8 cellular contexts compared by ENCODE assay signal in genomic region chr19:12792853-12793289, GRCh38. TPM values are rescaled to one million over a fixed set of nuclear protein-coding genes. Genes with fewer than 3 reads are reported as not detected.
DNase-seq lines count a peak whose midpoint lies in the region; ATAC-seq and TF ChIP-seq lines count a peak whose summit lies in the region.

No MANE protein-coding gene starts in this region.

- peak overlapping the region; percentile 100 for H3K27ac ChIP-seq in CD8-positive, alpha-beta T cell (ENCODE audit: low read depth, low read length)
- peak overlapping the region; percentile 77 for H3K27ac ChIP-seq in OCI-LY7 (ENCODE audit: low read depth, low read length, poor library complexity, severe bottlenecking)
- H3K27ac ChIP-seq in ectodermal cell (ENCODE audit: insufficient read depth, low read depth, low read length, poor library complexity, severe bottlenecking) = no peak overlapping the region

- POLR2A ChIA-PET in CD8-positive, alpha-beta T cell (lab: Charles Lee) = interaction anchor here (0.5 to 9.7 kb wide), 21 partner anchors 9 to 1435 kb away, joined by 3 to 215 read pairs (median 4); partner anchors contain the start of genes GCDH, HOOK2, PRDX2 and RNASEH2A
- POLR2A ChIA-PET in OCI-LY7 (lab: Charles Lee) = interaction anchor here (0.6 to 2.2 kb wide), 7 partner anchors 9 to 59 kb away, joined by 3 to 5 read pairs (median 3); partner anchors contain the start of genes RNASEH2A, THSD8 and TRIR

- H3K9me3 Mint-ChIP-seq in CD8-positive, alpha-beta T cell = no peaks in the 10 kb centered on the region

- 3% methylated on average over 20 to 21 of the region's 22 CpGs for WGBS in ectodermal cell, 2 experiments

- no peaks in the 10 kb centered on the region for H3K9me2 ChIP-seq in OCI-LY7 (ENCODE audit: insufficient read depth, low read length)

- intact Hi-C loops in CD8-positive, alpha-beta T cell (cut with DNase I, micrococcal nuclease) = loop anchor here (1.0 to 5.0 kb wide), 5 partner anchors 59 to 1589 kb away; partner anchors contain the start of genes ADGRE5 (in 1 of the 2), DHPS (in 1 of the 2) and TRIR (in 1 of the 2)
- intact Hi-C loops in OCI-LY7 (cut with micrococcal nuclease; ENCODE audit: unreplicated experiment) = loop anchor here (2.0 to 5.0 kb wide), 2 partner anchors 58 to 71 kb away; partner anchors contain the start of genes TNPO2 and TRIR

- H3K9me3 ChIP-seq in CD8-positive, alpha-beta T cell (ENCODE audit: low read length) = no peaks in the 10 kb centered on the region
- H3K9me3 ChIP-seq in OCI-LY7 (ENCODE audit: low read length) (no peaks in the 10 kb centered on the region), ectodermal cell (ENCODE audit: control insufficient read depth, low read length) (no peaks in the 10 kb centered on the region), neuron (ENCODE audit: low read length) (no peaks in the 10 kb centered on the region)

- H3K27me3 Mint-ChIP-seq in CD8-positive, alpha-beta T cell (ENCODE audit: low read depth) = no peaks in the 10 kb centered on the region

- H3K27ac Mint-ChIP-seq in CD8-positive, alpha-beta T cell = peak overlapping the region; percentile 97

- H3K79me2 ChIP-seq in OCI-LY7 (ENCODE audit: insufficient read depth, low read depth, low read length) = peaks cover 8% of the 10 kb centered on the region

- peak overlapping the region; percentile 95 for H3K4me2 ChIP-seq in OCI-LY7 (ENCODE audit: low read length)

- DNase-seq in CD8-positive, alpha-beta T cell = peak in 3 of 7 experiments; percentile 34 to 54 (median 42)
- DNase-seq in OCI-LY7 (ENCODE audit: low spot score) = no peak
- no peak for DNase-seq in stimulated activated CD8-positive, alpha-beta memory T cell treated with anti-CD3 and anti-CD28 coated beads, Interleukin-4, amount 100 ng/mL, for 48 hours
- no peak for DNase-seq in stimulated activated CD4-positive, alpha-beta T cell treated with anti-CD3 and anti-CD28 coated beads, Interleukin-2, amount 100 ng/mL, for 48 hours

- CTCF ChIA-PET in CD8-positive, alpha-beta T cell (lab: Charles Lee) = interaction anchor here (0.8 to 11.3 kb wide), 8 partner anchors 11 to 69 kb away, joined by 3 to 396 read pairs (median 4); partner anchors contain the start of genes HOOK2, THSD8, TNPO2 and TRIR
- CTCF ChIA-PET in OCI-LY7 (lab: Charles Lee; ENCODE audit: unreplicated experiment) = interaction anchor here (0.6 to 2.8 kb wide), 4 partner anchors 9 to 1386 kb away, joined by 3 to 20 read pairs (median 3); no protein-coding TSS in a partner anchor

- peaks cover 46% of the 10 kb centered on the region for H3K4me1 Mint-ChIP-seq in CD8-positive, alpha-beta T cell (ENCODE audit: low read depth)

- peak overlapping the region; percentile 93 for H3K4me3 Mint-ChIP-seq in CD8-positive, alpha-beta T cell

- H4K20me1 ChIP-seq in OCI-LY7 (ENCODE audit: insufficient read depth, low read length) = no peaks in the 10 kb centered on the region; the same call in 1 of the 2 replicates

- no peak for ATAC-seq in CD8-positive, alpha-beta T cell
- ATAC-seq in GM19035 (IDR thresholded peaks at IDR 0.05; ENCODE audit: unreplicated experiment) = no peak
- ATAC-seq in GM21390 (IDR thresholded peaks at IDR 0.05; ENCODE audit: unreplicated experiment) = no peak

- no peaks in the 10 kb centered on the region for H3K27me3 ChIP-seq in CD8-positive, alpha-beta T cell (ENCODE audit: insufficient read depth, low read length)
- H3K27me3 ChIP-seq in ectodermal cell (ENCODE audit: control insufficient read depth, insufficient read depth, low read length, poor library complexity, severe bottlenecking) (peaks cover 42% of the 10 kb centered on the region), neuron (ENCODE audit: insufficient read depth, low read length) (no peaks in the 10 kb centered on the region)

- TF ChIP-seq CTCF in CD8-positive, alpha-beta T cell (IDR thresholded peaks at IDR 0.05) = no peak
- no peak for TF ChIP-seq CTCF in OCI-LY7 (conservative IDR thresholded peaks at IDR 0.05; ENCODE audit: low read length)

- no peak overlapping the region; the same call in 1 of the 2 replicates for H2AFZ ChIP-seq in OCI-LY7 (ENCODE audit: low read length)
- no peak overlapping the region for H2AFZ ChIP-seq in neuron (ENCODE audit: low read depth, low read length)

- H3K36me3 ChIP-seq in CD8-positive, alpha-beta T cell (ENCODE audit: insufficient read depth, low read length) = no peaks in the 10 kb centered on the region
- H3K36me3 ChIP-seq in OCI-LY7 (ENCODE audit: insufficient read depth, low read length) (0 out of 2 replicates have a peak, but pooled peaks cover 3% of the 10 kb centered on the region), ectodermal cell (ENCODE audit: control insufficient read depth, insufficient read depth, low read length) (no peaks in the 10 kb centered on the region), neuron (ENCODE audit: insufficient read depth, low read length) (no peaks in the 10 kb centered on the region)

- peaks cover 43% of the 10 kb centered on the region for H3K4me1 ChIP-seq in CD8-positive, alpha-beta T cell (ENCODE audit: insufficient read depth, low read length)
- H3K4me1 ChIP-seq in OCI-LY7 (ENCODE audit: insufficient read depth, low read length, poor library complexity, severe bottlenecking) (peaks cover 45% of the 10 kb centered on the region), ectodermal cell (ENCODE audit: control insufficient read depth, insufficient read depth, low read length) (peaks cover 25% of the 10 kb centered on the region), neuron (ENCODE audit: insufficient read depth, low read length) (peaks cover 42% of the 10 kb centered on the region)

- BruUV-seq in OCI-LY7 (replicated peaks; lab: Mats Ljungman, UMichigan) = TSS peak; percentile 90

- H3K4me3 ChIP-seq in CD8-positive, alpha-beta T cell (ENCODE audit: low read depth, low read length) = peak overlapping the region; percentile 99
- H3K4me3 ChIP-seq in OCI-LY7 (ENCODE audit: low read depth, low read length, poor library complexity, severe bottlenecking) = peak overlapping the region; percentile 84
- peak overlapping the region; percentile 54 for H3K4me3 ChIP-seq in ectodermal cell (ENCODE audit: insufficient read depth, low read depth, low read length)
- H3K4me3 ChIP-seq in neuron (ENCODE audit: low read length) = peak overlapping the region; percentile 47

- H3K36me3 Mint-ChIP-seq in CD8-positive, alpha-beta T cell = peaks cover 14% of the 10 kb centered on the region

RNA-seq across cellular contexts. Expression of gene JUNB, which starts 1.6 kb away (rescaled TPM):
- total RNA-seq in CD8-positive, alpha-beta T cell = 1,000 to 10,000 TPM; 2,704 to 2,791 TPM
- 43.7 and 45.5 TPM in 2 replicates for total RNA-seq in OCI-LY7 (2014; rRNA removed; shearing (Covaris generic))
- total RNA-seq in OCI-LY7 (2022) = 31.8 TPM in 2 replicates
- 15.3 TPM for polyA plus RNA-seq in ectodermal cell (2013, experiment 1 of 4)
- 11.9 TPM for polyA plus RNA-seq in ectodermal cell (2013, experiment 2 of 4)
- polyA plus RNA-seq in ectodermal cell (2013, experiment 3 of 4) = 9.4 TPM
- polyA plus RNA-seq in ectodermal cell (2013, experiment 4 of 4) = 7.2 TPM

RNA-seq across cellular contexts. Expression of gene PRDX2, which starts 8.7 kb away (rescaled TPM):
- total RNA-seq in CD8-positive, alpha-beta T cell = 10 to 100 TPM; 57.5 to 59.1 TPM
- total RNA-seq in OCI-LY7 (2014; rRNA removed; shearing (Covaris generic)) = 344 and 399 TPM in 2 replicates
- 345 and 357 TPM in 2 replicates for total RNA-seq in OCI-LY7 (2022)
- 529 TPM for polyA plus RNA-seq in ectodermal cell (2013, experiment 1 of 4)
- 504 TPM for polyA plus RNA-seq in ectodermal cell (2013, experiment 2 of 4)
- polyA plus RNA-seq in ectodermal cell (2013, experiment 3 of 4) = 435 TPM
- 470 TPM for polyA plus RNA-seq in ectodermal cell (2013, experiment 4 of 4)

RNA-seq across cellular contexts. Expression of gene THSD8, which starts 9.0 kb away (rescaled TPM):
- under 1 TPM in 1 of 2 experiments, not detected in 1; 0.79 TPM for total RNA-seq in CD8-positive, alpha-beta T cell
- not detected in 2 replicates for total RNA-seq in OCI-LY7 (2014; rRNA removed; shearing (Covaris generic))
- total RNA-seq in OCI-LY7 (2022) = 42.7 and 42.8 TPM in 2 replicates
- polyA plus RNA-seq in ectodermal cell (2013, experiment 1 of 4) = 31.0 TPM
- polyA plus RNA-seq in ectodermal cell (2013, experiment 2 of 4) = 34.3 TPM
- 16.1 TPM for polyA plus RNA-seq in ectodermal cell (2013, experiment 3 of 4)
- 19.4 TPM for polyA plus RNA-seq in ectodermal cell (2013, experiment 4 of 4)

RNA-seq across cellular contexts. Expression of gene RNASEH2A, which starts 13.5 kb away (rescaled TPM):
- total RNA-seq in CD8-positive, alpha-beta T cell = 1 to 10 TPM; 1.3 to 2.2 TPM
- total RNA-seq in OCI-LY7 (2014; rRNA removed; shearing (Covaris generic)) = 115 and 130 TPM in 2 replicates
- 86.0 and 90.5 TPM in 2 replicates for total RNA-seq in OCI-LY7 (2022)
- 86.4 TPM for polyA plus RNA-seq in ectodermal cell (2013, experiment 1 of 4)
- 81.8 TPM for polyA plus RNA-seq in ectodermal cell (2013, experiment 2 of 4)
- polyA plus RNA-seq in ectodermal cell (2013, experiment 3 of 4) = 66.9 TPM
- 64.8 TPM for polyA plus RNA-seq in ectodermal cell (2013, experiment 4 of 4)

RNA-seq across cellular contexts. Expression of gene HOOK2, which starts 17.5 kb away (rescaled TPM):
- 10 to 100 TPM; 13.2 to 13.6 TPM for total RNA-seq in CD8-positive, alpha-beta T cell
- 7.4 and 9.1 TPM in 2 replicates for total RNA-seq in OCI-LY7 (2014; rRNA removed; shearing (Covaris generic))
- total RNA-seq in OCI-LY7 (2022) = 28.8 and 29.4 TPM in 2 replicates
- 32.3 TPM for polyA plus RNA-seq in ectodermal cell (2013, experiment 1 of 4)
- 29.2 TPM for polyA plus RNA-seq in ectodermal cell (2013, experiment 2 of 4)
- polyA plus RNA-seq in ectodermal cell (2013, experiment 3 of 4) = 26.8 TPM
- polyA plus RNA-seq in ectodermal cell (2013, experiment 4 of 4) = 27.6 TPM

Comparison
In these comparisons a context has a peak if more than half of its experiments do, and no peak if none do; other contexts are left out.
1. H3K4me3 ChIP-seq: peak in every context shown above with its lines; median percentile 99 in CD8-positive, alpha-beta T cell; 84 in OCI-LY7; 54 in ectodermal cell; 47 in neuron.
2. RNA of gene JUNB, which starts 1.6 kb away (total RNA-seq): 2,704 to 2,791 TPM in CD8-positive, alpha-beta T cell; 31.8 to 45.5 TPM in OCI-LY7; every median in the first group is over 10 times any median in the second.
3. RNA of gene PRDX2, which starts 8.7 kb away (total RNA-seq): 344 to 399 TPM in OCI-LY7; 57.5 to 59.1 TPM in CD8-positive, alpha-beta T cell; every median in the first group is over 4 times any median in the second.